1 cellular context compared by ENCODE assay signal in the genomic region with DNA sequence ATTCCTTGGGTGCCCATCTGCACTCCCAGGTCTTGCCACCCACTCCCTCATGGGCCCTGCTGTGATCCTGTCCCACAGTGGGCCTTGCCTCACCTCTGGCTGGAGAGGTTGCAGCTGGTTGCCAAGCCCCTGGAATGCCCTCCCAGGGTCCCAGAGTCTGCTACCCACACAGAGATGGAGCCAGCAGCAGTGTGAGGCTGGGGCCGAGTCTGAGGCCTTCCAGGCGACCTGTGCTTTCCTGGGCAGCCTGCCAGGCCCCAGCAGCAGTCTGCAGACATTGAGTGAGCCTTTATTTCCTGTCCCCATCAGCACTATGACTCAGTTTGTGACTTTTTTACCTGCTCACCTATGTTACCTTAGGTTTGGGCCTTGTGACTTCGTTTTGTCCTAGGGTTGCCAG.
TF ChIP-seq lines count a peak whose summit lies in the region.

No MANE protein-coding gene starts in this region.

TF ChIP-seq in HEK293, 187 proteins besides CTCF, POLR2A, EP300 and RAD21 (continued from another document):
- TF ChIP-seq, protein P1, sequence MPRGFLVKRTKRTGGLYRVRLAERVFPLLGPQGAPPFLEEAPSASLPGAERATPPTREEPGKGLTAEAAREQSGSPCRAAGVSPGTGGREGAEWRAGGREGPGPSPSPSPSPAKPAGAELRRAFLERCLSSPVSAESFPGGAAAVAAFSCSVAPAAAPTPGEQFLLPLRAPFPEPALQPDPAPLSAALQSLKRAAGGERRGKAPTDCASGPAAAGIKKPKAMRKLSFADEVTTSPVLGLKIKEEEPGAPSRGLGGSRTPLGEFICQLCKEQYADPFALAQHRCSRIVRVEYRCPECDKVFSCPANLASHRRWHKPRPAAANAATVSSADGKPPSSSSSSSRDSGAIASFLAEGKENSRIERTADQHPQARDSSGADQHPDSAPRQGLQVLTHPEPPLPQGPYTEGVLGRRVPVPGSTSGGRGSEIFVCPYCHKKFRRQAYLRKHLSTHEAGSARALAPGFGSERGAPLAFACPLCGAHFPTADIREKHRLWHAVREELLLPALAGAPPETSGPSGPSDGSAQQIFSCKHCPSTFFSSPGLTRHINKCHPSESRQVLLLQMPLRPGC (tag by site-specific recombination; IDR thresholded peaks at IDR 0.05) = no peak
